9 cellular contexts compared by ENCODE assay signal in the genomic region with DNA sequence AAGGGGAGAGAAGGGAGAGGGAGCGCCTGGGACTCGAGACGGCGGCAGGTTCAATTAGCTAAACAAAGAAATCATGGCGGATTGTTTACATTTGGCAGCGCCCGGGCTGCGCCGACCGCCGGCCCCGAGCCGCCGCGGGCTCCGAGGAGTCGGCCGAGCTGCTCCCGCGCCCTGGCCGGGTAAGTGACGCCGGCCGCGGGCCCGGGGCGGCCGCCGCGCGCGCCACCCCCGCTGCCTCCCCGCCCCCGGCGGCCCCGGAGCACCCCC.
DNase-seq lines count a peak whose midpoint lies in the region; ATAC-seq and TF ChIP-seq lines count a peak whose summit lies in the region.
"Had no signal": no experiment of that assay in that cellular context is flagged by ENCODE, and none has a peak within 500 bp of the region (broad histone marks: within the 10 kb centered on the region; RNA-seq: fewer than 3 reads in every experiment).

No MANE protein-coding gene starts in this region.

- no peaks in the 10 kb centered on the region for H3K79me2 ChIP-seq in MM.1S (ENCODE audit: low read length)

- ATAC-seq in left lung, result peak; percentile 67

- peak overlapping the region; percentile 66 for H2AFZ ChIP-seq in MM.1S (ENCODE audit: low read length)

- peaks cover 10% of the 10 kb centered on the region for H3K4me1 Mint-ChIP-seq in activated naive CD4-positive, alpha-beta T cell treated with anti-CD3 and anti-CD28 coated beads, Interleukin-2, amount 10 ng/mL, durations not matched to agents 7 days and 5 days
- peaks cover 4% of the 10 kb centered on the region for H3K4me1 Mint-ChIP-seq in activated T-helper 2 cell treated with anti-CD3 and anti-CD28 coated beads, Interferon-gamma antibody, Interleukin-2, Interleukin-4, amounts not matched to agents 10 μg/mL and 5 μg/mL and 100 μg/mL, durations not matched to agents 14 hours and 24 hours and 36 hours (ENCODE audit: low read depth)
- H3K4me1 Mint-ChIP-seq: activated naive CD4-positive, alpha-beta T cell treated with anti-CD3 and anti-CD28 coated beads, Interleukin-2, amount 50 U/mL, for 24 hours had no signal

- intact Hi-C loops in activated T-helper 2 cell treated with anti-CD3 and anti-CD28 coated beads, Interferon-gamma antibody, Interleukin-2, Interleukin-4, amounts not matched to agents 10 μg/mL and 5 μg/mL and 100 μg/mL, durations not matched to agents 14 hours and 24 hours and 36 hours (cut with micrococcal nuclease), result no loop called here
- intact Hi-C loops in left lung (cut with DNase I) (no loop called here), uterus (cut with DNase I; ENCODE audit: low total_unique reads) (no loop called here)

- CTCF ChIA-PET in activated naive CD4-positive, alpha-beta T cell treated with anti-CD3 and anti-CD28 coated beads, Interleukin-2, amount 10 ng/mL, durations not matched to agents 7 days and 5 days (lab: Charles Lee), result no interaction called here

- no peaks in the 10 kb centered on the region for H3K9me3 Mint-ChIP-seq in activated naive CD4-positive, alpha-beta T cell treated with anti-CD3 and anti-CD28 coated beads, Interleukin-2, amount 10 ng/mL, durations not matched to agents 7 days and 5 days
- H3K9me3 Mint-ChIP-seq in activated T-helper 2 cell treated with anti-CD3 and anti-CD28 coated beads, Interferon-gamma antibody, Interleukin-2, Interleukin-4, amounts not matched to agents 10 μg/mL and 5 μg/mL and 100 μg/mL, durations not matched to agents 14 hours and 24 hours and 36 hours, result no peaks in the 10 kb centered on the region

- no peak overlapping the region for H3K27ac Mint-ChIP-seq in activated naive CD4-positive, alpha-beta T cell treated with anti-CD3 and anti-CD28 coated beads, Interleukin-2, amount 10 ng/mL, durations not matched to agents 7 days and 5 days
- H3K27ac Mint-ChIP-seq in activated T-helper 2 cell treated with anti-CD3 and anti-CD28 coated beads, Interferon-gamma antibody, Interleukin-2, Interleukin-4, amounts not matched to agents 10 μg/mL and 5 μg/mL and 100 μg/mL, durations not matched to agents 14 hours and 24 hours and 36 hours, result no peak overlapping the region
- H3K27ac Mint-ChIP-seq: activated naive CD4-positive, alpha-beta T cell treated with anti-CD3 and anti-CD28 coated beads, Interleukin-2, amount 50 U/mL, for 24 hours had no signal

- peak overlapping the region; percentile 57 for H3K4me3 Mint-ChIP-seq in activated naive CD4-positive, alpha-beta T cell treated with anti-CD3 and anti-CD28 coated beads, Interleukin-2, amount 10 ng/mL, durations not matched to agents 7 days and 5 days
- H3K4me3 Mint-ChIP-seq in activated T-helper 2 cell treated with anti-CD3 and anti-CD28 coated beads, Interferon-gamma antibody, Interleukin-2, Interleukin-4, amounts not matched to agents 10 μg/mL and 5 μg/mL and 100 μg/mL, durations not matched to agents 14 hours and 24 hours and 36 hours (ENCODE audit: low read depth), result peak overlapping the region; percentile 61

- H3K27me3 ChIP-seq in MM.1S (replicated peaks; ENCODE audit: insufficient read depth, low read length) (no peaks in the 10 kb centered on the region), left lung (peaks cover 0 to 39% of the 10 kb centered on the region in 2 donors), uterus (no peaks in the 10 kb centered on the region)

- H3K4me1 ChIP-seq in MM.1S (ENCODE audit: low read length), result no peaks in the 10 kb centered on the region
- H3K4me1 ChIP-seq in left lung, result peaks cover 0 to 8% of the 10 kb centered on the region in 2 donors
- H3K4me1 ChIP-seq in uterus, result no peaks in the 10 kb centered on the region

- peaks cover 35% of the 10 kb centered on the region for H3K27me3 Mint-ChIP-seq in activated naive CD4-positive, alpha-beta T cell treated with anti-CD3 and anti-CD28 coated beads, Interleukin-2, amount 10 ng/mL, durations not matched to agents 7 days and 5 days
- H3K27me3 Mint-ChIP-seq in activated T-helper 2 cell treated with anti-CD3 and anti-CD28 coated beads, Interferon-gamma antibody, Interleukin-2, Interleukin-4, amounts not matched to agents 10 μg/mL and 5 μg/mL and 100 μg/mL, durations not matched to agents 14 hours and 24 hours and 36 hours (ENCODE audit: low read depth), result peaks cover 38% of the 10 kb centered on the region

- H3K27ac ChIP-seq in MM.1S (ENCODE audit: low read length) (no peak overlapping the region), left lung (no peak overlapping the region), uterus (peak overlapping the region; percentile 61 to 75)

- H3K9me2 ChIP-seq in MM.1S (replicated peaks; ENCODE audit: insufficient read depth, low read length), result no peaks in the 10 kb centered on the region

- TF ChIP-seq CTCF in MM.1S (IDR thresholded peaks at IDR 0.05; ENCODE audit: low read length) (no peak), left lung (IDR thresholded peaks at IDR 0.05) (no peak), uterus (IDR thresholded peaks at IDR 0.05) (no peak)

- no peak for DNase-seq in activated naive CD4-positive, alpha-beta T cell treated with anti-CD3 and anti-CD28 coated beads, Interleukin-2, amount 10 ng/mL, durations not matched to agents 7 days and 5 days
- DNase-seq in activated naive CD4-positive, alpha-beta T cell (lab: John Stamatoyannopoulos, UW), result no peak
- DNase-seq in MM.1S, result peak; percentile 11
- no peak for DNase-seq in activated T-helper 2 cell treated with anti-CD3 and anti-CD28 coated beads, Interferon-gamma antibody, Interleukin-2, Interleukin-4, amounts not matched to agents 10 μg/mL and 5 μg/mL and 100 μg/mL, durations not matched to agents 14 hours and 24 hours and 36 hours (ENCODE audit: low spot score)
- DNase-seq in left lung, result no peak
- DNase-seq in uterus, result no peak
- no peak for DNase-seq in UCSD-AML1 (lab: John Stamatoyannopoulos, UW; ENCODE audit: unreplicated experiment)
- no peak for DNase-seq in HT-29 (ENCODE audit: low spot score)

- H3K4me3 ChIP-seq in MM.1S (ENCODE audit: low read length), result peak overlapping the region; percentile 63
- H3K4me3 ChIP-seq in left lung, result peak overlapping the region; percentile 27 to 37
- peak overlapping the region; percentile 42 to 53 for H3K4me3 ChIP-seq in uterus

- no peaks in the 10 kb centered on the region for H3K36me3 Mint-ChIP-seq in activated naive CD4-positive, alpha-beta T cell treated with anti-CD3 and anti-CD28 coated beads, Interleukin-2, amount 10 ng/mL, durations not matched to agents 7 days and 5 days
- H3K36me3 Mint-ChIP-seq in activated T-helper 2 cell treated with anti-CD3 and anti-CD28 coated beads, Interferon-gamma antibody, Interleukin-2, Interleukin-4, amounts not matched to agents 10 μg/mL and 5 μg/mL and 100 μg/mL, durations not matched to agents 14 hours and 24 hours and 36 hours (ENCODE audit: low read depth), result no peaks in the 10 kb centered on the region
- H3K36me3 Mint-ChIP-seq: activated naive CD4-positive, alpha-beta T cell treated with anti-CD3 and anti-CD28 coated beads, Interleukin-2, amount 50 U/mL, for 24 hours had no signal

- peak overlapping the region; percentile 72 for H3K4me2 ChIP-seq in MM.1S (ENCODE audit: low read depth, low read length)

- H4K20me1 ChIP-seq in MM.1S (ENCODE audit: insufficient read depth, low read length), result no peaks in the 10 kb centered on the region

- H3K36me3 ChIP-seq in MM.1S (replicated peaks; ENCODE audit: insufficient read depth, low read length), result no peaks in the 10 kb centered on the region
- H3K36me3 ChIP-seq in left lung, result no peaks in the 10 kb centered on the region
- no peaks in the 10 kb centered on the region for H3K36me3 ChIP-seq in uterus

- H3K9me3 ChIP-seq in MM.1S (replicated peaks; ENCODE audit: insufficient read depth, low read length) (no peaks in the 10 kb centered on the region), left lung (no peaks in the 10 kb centered on the region), uterus (no peaks in the 10 kb centered on the region)

- peak overlapping the region; percentile 47; the same call in 1 of the 2 replicates for H3K9ac ChIP-seq in MM.1S (ENCODE audit: low read length)

- H3F3A ChIP-seq in MM.1S (ENCODE audit: insufficient read depth, low read length), result no peaks in the 10 kb centered on the region

- TF ChIP-seq POLR2A in uterus (IDR thresholded peaks at IDR 0.05), result no peak

Comparison
In these comparisons a context has a peak if more than half of its experiments do, and no peak if none do; other contexts are left out.
1. H3K27ac ChIP-seq: peak in uterus (2 of 2); none in MM.1S (single experiment) and left lung (0 of 2).
2. Peak in every context shown above with its lines, with median percentiles within 50 percentile points of each other: H3K4me3 ChIP-seq.